ENCODE assay signal across 9 cellular contexts in genomic region chr9:68951879-68952659, GRCh38.
A peak's percentile ranks its signal among the peaks of the same experiment; 100 is the strongest.
DNase-seq lines count a peak whose midpoint lies in the region; ATAC-seq, FAIRE-seq and TF ChIP-seq lines count a peak whose summit lies in the region.
"Had no signal": no experiment of that assay in that cellular context is flagged by ENCODE, and none has a peak within 500 bp of the region (broad histone marks: within the 10 kb centered on the region; RNA-seq: fewer than 3 reads in every experiment).

No MANE protein-coding gene starts in this region.

- peak; percentile 79 for FAIRE-seq in GM12891 (lab: Jason Lieb, UNC)

- TF ChIP-seq CTCF in GM13977 (IDR thresholded peaks at IDR 0.05; ENCODE audit: extremely low read depth, insufficient read depth, missing control alignments), result no peak

- no peak overlapping the region for H3K4me3 Mint-ChIP-seq in activated CD4-positive, alpha-beta memory T cell treated with anti-CD3 and anti-CD28 coated beads for 36 hours
- H3K4me3 Mint-ChIP-seq: nephron had no signal

- POLR2A ChIA-PET in activated CD4-positive, alpha-beta memory T cell treated with anti-CD3 and anti-CD28 coated beads for 36 hours (lab: Charles Lee), result interaction anchor here (1.0 kb wide), 1 partner anchor 22 kb away, joined by 10 read pairs; no protein-coding TSS in a partner anchor

- in situ Hi-C loops in GM13977 (cut with MboI; ENCODE audit: low pct_unique_long_range_greater_than_20kb, low sequenced_read_pairs, unreplicated experiment), result no loop called here

- peaks cover 43% of the 10 kb centered on the region for H3K4me1 Mint-ChIP-seq in activated CD4-positive, alpha-beta memory T cell treated with anti-CD3 and anti-CD28 coated beads for 36 hours (ENCODE audit: low read depth)

- CTCF ChIA-PET in activated CD4-positive, alpha-beta memory T cell treated with anti-CD3 and anti-CD28 coated beads for 36 hours (lab: Charles Lee), result interaction anchor here (1.4 to 3.9 kb wide), 2 partner anchors 22 to 48 kb away, joined by 7 to 16 read pairs; no protein-coding TSS in a partner anchor

- intact Hi-C loops in activated CD4-positive, alpha-beta memory T cell treated with anti-CD3 and anti-CD28 coated beads for 36 hours (cut with micrococcal nuclease), result loop anchor here (1.0 kb wide), 2 partner anchors 22 to 31 kb away; no protein-coding TSS in a partner anchor

- H3K9me3 Mint-ChIP-seq in activated CD4-positive, alpha-beta memory T cell treated with anti-CD3 and anti-CD28 coated beads for 36 hours, result no peaks in the 10 kb centered on the region

- DNase-seq in GM12891 (ENCODE audit: insufficient read length, low spot score), result no peak
- peak; percentile 24 for DNase-seq in activated CD4-positive, alpha-beta memory T cell treated with anti-CD3 and anti-CD28 coated beads for 36 hours
- DNase-seq in AG08395 (ENCODE audit: low spot score), result no peak
- DNase-seq in GM13977 (ENCODE audit: low spot score), result no peak
- DNase-seq in NCI-H446 treated with DMSO at 0.1 percent for 48 hours (lab: John Stamatoyannopoulos, UW), result no peak
- DNase-seq in SHP77 treated with DMSO at 0.1 percent for 48 hours (lab: John Stamatoyannopoulos, UW), result no peak

- TF ChIP-seq POLR2A in GM12891 (IDR thresholded peaks at IDR 0.05; ENCODE audit: low read depth, low read length), result no peak

- no peak overlapping the region for H3K27ac Mint-ChIP-seq in activated CD4-positive, alpha-beta memory T cell treated with anti-CD3 and anti-CD28 coated beads for 36 hours
- H3K27ac Mint-ChIP-seq: nephron had no signal

- H3K36me3 Mint-ChIP-seq in activated CD4-positive, alpha-beta memory T cell treated with anti-CD3 and anti-CD28 coated beads for 36 hours, result no peaks in the 10 kb centered on the region

- ATAC-seq in GM19438 (IDR thresholded peaks at IDR 0.05; ENCODE audit: low read depth, unreplicated experiment) (peak; percentile 72), HG03103 (IDR thresholded peaks at IDR 0.05; ENCODE audit: low read depth, unreplicated experiment) (peak; percentile 71)

- H3K27me3 Mint-ChIP-seq in activated CD4-positive, alpha-beta memory T cell treated with anti-CD3 and anti-CD28 coated beads for 36 hours, result peaks cover 31% of the 10 kb centered on the region

TF ChIP-seq in GM12891, 5 proteins besides CTCF, POLR2A, EP300 and RAD21:
- TF ChIP-seq SPI1 (IDR thresholded peaks at IDR 0.05; ENCODE audit: low read depth, low read length), result peak; percentile 81
- no peak for TF ChIP-seq PAX5 (IDR thresholded peaks at IDR 0.05; ENCODE audit: insufficient read depth, low read length, severe bottlenecking)
TF ChIP-seq in GM12891: peak in this region for 1.
